Comparison of ENCODE assay signal across 8 cellular contexts in the genomic region with DNA sequence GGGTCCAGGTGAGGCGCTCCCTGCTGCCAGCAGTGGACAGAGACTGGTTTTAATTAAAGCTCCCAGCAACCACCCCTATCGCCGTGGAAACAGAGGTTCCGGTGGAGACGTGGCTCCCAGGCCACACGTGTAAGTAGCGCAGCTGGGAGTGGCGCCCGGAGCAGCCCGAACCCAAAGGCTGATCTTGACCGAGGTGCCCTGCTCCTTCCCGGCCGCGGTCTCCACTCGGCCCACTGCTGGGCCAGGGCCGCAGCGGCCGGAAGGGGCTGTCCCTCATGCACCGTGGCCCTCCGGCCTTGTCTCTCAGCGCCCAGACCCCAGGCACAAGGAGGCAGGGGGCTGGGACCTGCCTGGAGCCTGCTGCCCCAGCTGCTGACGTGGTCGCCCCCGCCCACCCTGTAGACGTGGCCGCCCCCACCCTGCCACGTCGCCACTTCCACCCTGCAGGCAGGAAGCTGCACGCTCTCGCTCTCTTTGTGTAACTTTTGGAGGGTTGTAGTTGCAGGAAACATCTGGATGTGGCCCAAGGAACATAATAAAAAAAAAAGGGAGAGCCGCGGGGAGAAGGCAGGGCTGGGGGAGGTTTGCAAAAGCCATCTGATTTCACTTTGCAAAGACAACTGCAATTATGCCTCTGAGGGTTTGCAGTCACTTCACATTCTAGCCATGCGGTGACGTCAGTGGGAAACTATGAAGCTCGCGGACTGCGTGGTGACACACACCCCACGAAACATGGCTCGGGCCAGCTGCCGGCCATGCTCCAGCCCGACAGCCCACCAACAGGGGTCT.
A peak's percentile ranks its signal among the peaks of the same experiment; 100 is the strongest.
DNase-seq lines count a peak whose midpoint lies in the region; ATAC-seq and TF ChIP-seq lines count a peak whose summit lies in the region.

No MANE protein-coding gene starts in this region.

- H3K36me3 Mint-ChIP-seq in activated CD4-positive, alpha-beta memory T cell treated with anti-CD3 and anti-CD28 coated beads, Interleukin-2, amount 10 ng/mL, durations not matched to agents 7 days and 5 days (ENCODE audit: low read depth), result no peaks in the 10 kb centered on the region

- no peaks in the 10 kb centered on the region for H3K27me3 Mint-ChIP-seq in activated CD4-positive, alpha-beta memory T cell treated with anti-CD3 and anti-CD28 coated beads, Interleukin-2, amount 10 ng/mL, durations not matched to agents 7 days and 5 days

- in situ Hi-C loops in ACHN (cut with HindIII; ENCODE audit: low pct_ligation_motif_present, low pct_unique_long_range_greater_than_20kb, low sequenced_read_pairs), result no loop called here

- no peaks in the 10 kb centered on the region for H3K9me3 Mint-ChIP-seq in activated CD4-positive, alpha-beta memory T cell treated with anti-CD3 and anti-CD28 coated beads, Interleukin-2, amount 10 ng/mL, durations not matched to agents 7 days and 5 days

- peak overlapping the region; percentile 67 for H3K4me3 Mint-ChIP-seq in activated CD4-positive, alpha-beta memory T cell treated with anti-CD3 and anti-CD28 coated beads, Interleukin-2, amount 10 ng/mL, durations not matched to agents 7 days and 5 days

- H3K4me1 ChIP-seq in mononuclear cell (ENCODE audit: insufficient read depth, low read length), result peaks cover 38% of the 10 kb centered on the region

- H3K27me3 ChIP-seq in dorsolateral prefrontal cortex, result no peaks in the 10 kb centered on the region
- H3K27me3 ChIP-seq in mononuclear cell (ENCODE audit: insufficient read depth, low read length), result no peaks in the 10 kb centered on the region

- POLR2A ChIA-PET in activated CD4-positive, alpha-beta memory T cell treated with anti-CD3 and anti-CD28 coated beads, Interleukin-2, amount 10 ng/mL, durations not matched to agents 7 days and 5 days (lab: Charles Lee), result interaction anchor here (0.7 to 1.8 kb wide), 5 partner anchors 11 to 292 kb away, joined by 3 to 9 read pairs (median 3); partner anchors contain the start of gene RNU6ATAC

- DNase-seq in AG08395 (ENCODE audit: low spot score) (peak; percentile 95), Kasumi-1 (lab: John Stamatoyannopoulos, UW) (peak; percentile 91 to 94), dorsolateral prefrontal cortex (peak in 3 of 10 donors; percentile 63 to 81 (median 71)), ACHN (no peak)
- DNase-seq in activated CD4-positive, alpha-beta memory T cell treated with anti-CD3 and anti-CD28 coated beads, Interleukin-2, amount 10 ng/mL, durations not matched to agents 7 days and 5 days, result peak; percentile 78
- peak; percentile 43 to 58 for DNase-seq in stimulated activated CD8-positive, alpha-beta memory T cell treated with anti-CD3 and anti-CD28 coated beads, Interleukin-2, amount 100 ng/mL, for 1 hour (ENCODE audit: low read depth in 2 of 2)

- peak overlapping the region; percentile 67 for H3K27ac Mint-ChIP-seq in activated CD4-positive, alpha-beta memory T cell treated with anti-CD3 and anti-CD28 coated beads, Interleukin-2, amount 10 ng/mL, durations not matched to agents 7 days and 5 days

- ATAC-seq in HG02852 (IDR thresholded peaks at IDR 0.05; ENCODE audit: unreplicated experiment), result no peak

- peaks cover 9% of the 10 kb centered on the region for H3K4me1 Mint-ChIP-seq in activated CD4-positive, alpha-beta memory T cell treated with anti-CD3 and anti-CD28 coated beads, Interleukin-2, amount 10 ng/mL, durations not matched to agents 7 days and 5 days

- H3K27ac ChIP-seq in dorsolateral prefrontal cortex, result peak overlapping the region in 47 of 59 donors; percentile 11 to 87 (median 67)

- H3K9me3 ChIP-seq in mononuclear cell (ENCODE audit: low read depth, low read length), result no peaks in the 10 kb centered on the region

- H3K4me3 ChIP-seq in dorsolateral prefrontal cortex (peak overlapping the region in 53 of 59 donors; percentile 1 to 50 (median 29)), mononuclear cell (ENCODE audit: low read length) (peak overlapping the region; percentile 33)

- intact Hi-C loops in dorsolateral prefrontal cortex (cut with DNase I), result loop anchor here in 1 of 2 donors (10.0 kb wide), 1 partner anchor 671 kb away; no protein-coding TSS in a partner anchor

- no peak for TF ChIP-seq CTCF in dorsolateral prefrontal cortex (IDR thresholded peaks at IDR 0.05 in 54 of 56, conservative IDR thresholded peaks at IDR 0.05 in 2 of 56; ENCODE audit: low read depth in 1 of 56, partially characterized antibody in 56 of 56)

- CTCF ChIA-PET in activated CD4-positive, alpha-beta memory T cell treated with anti-CD3 and anti-CD28 coated beads, Interleukin-2, amount 10 ng/mL, durations not matched to agents 7 days and 5 days (lab: Charles Lee), result interaction anchor here (0.6 to 1.2 kb wide), 3 partner anchors 129 to 293 kb away, joined by 3 to 4 read pairs (median 3); no protein-coding TSS in a partner anchor
